7 cellular contexts compared by ENCODE assay signal in the genomic region with DNA sequence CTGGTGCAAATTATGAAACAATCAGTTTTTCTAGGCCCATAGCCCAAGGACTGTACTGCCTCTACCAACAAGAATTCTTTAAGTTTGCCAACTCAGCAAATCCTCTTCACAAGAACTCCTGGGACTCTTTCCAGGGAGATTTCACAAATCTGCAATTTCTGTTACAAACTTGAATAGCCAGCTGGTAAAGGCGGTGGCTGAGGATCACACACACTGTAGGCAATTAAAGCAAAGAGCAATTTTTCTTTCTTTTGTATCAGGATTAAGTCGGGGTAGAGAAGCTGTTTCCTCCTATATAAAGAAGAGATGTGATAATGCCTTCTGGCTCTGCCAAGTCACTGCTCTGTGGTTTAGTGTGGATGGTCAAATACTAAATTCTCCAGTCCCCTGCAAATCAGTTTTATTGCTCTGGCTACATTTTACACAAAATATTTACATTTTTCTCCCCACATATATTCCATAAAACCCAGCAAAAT. TPM values are rescaled to one million over a fixed set of nuclear protein-coding genes. Genes with fewer than 3 reads are reported as not detected.
DNase-seq lines count a peak whose midpoint lies in the region; ATAC-seq and TF ChIP-seq lines count a peak whose summit lies in the region.

No MANE protein-coding gene starts in this region.

- H3K27ac Mint-ChIP-seq in endothelial cell (ENCODE audit: unreplicated experiment) (peak overlapping the region; percentile 88), nephron (peak overlapping the region; percentile 83 to 87 (median 86))

- H3K27me3 Mint-ChIP-seq in endothelial cell (ENCODE audit: unreplicated experiment): peaks cover 6% of the 10 kb centered on the region
- no peaks in the 10 kb centered on the region for H3K27me3 Mint-ChIP-seq in nephron (ENCODE audit: low read depth)

- peaks cover 24% of the 10 kb centered on the region for H3K4me1 Mint-ChIP-seq in endothelial cell (ENCODE audit: unreplicated experiment)
- peaks cover 26% of the 10 kb centered on the region for H3K4me1 Mint-ChIP-seq in nephron

- H3K4me3 Mint-ChIP-seq in endothelial cell (ENCODE audit: unreplicated experiment) (peak overlapping the region; percentile 96), nephron (peak overlapping the region; percentile 95 to 99 (median 99))

- ATAC-seq in HG03432 (IDR thresholded peaks at IDR 0.05; ENCODE audit: unreplicated experiment): no peak

- H3K9me3 Mint-ChIP-seq in endothelial cell (ENCODE audit: unreplicated experiment) (no peaks in the 10 kb centered on the region), nephron (peaks cover 9% of the 10 kb centered on the region)

- DNase-seq in H4 (ENCODE audit: low spot score) (peak; percentile 67), RPMI7951 (ENCODE audit: low read depth) (peak; percentile 79), endothelial cell (ENCODE audit: low spot score) (no peak), HPDE6-E6E7 (ENCODE audit: extremely low spot score) (no peak)
- DNase-seq in stimulated activated CD4-positive, alpha-beta T cell treated with anti-CD3 and anti-CD28 coated beads, Interleukin-4, amount 100 ng/mL, for 24 hours: no peak

- H3K36me3 Mint-ChIP-seq in endothelial cell (ENCODE audit: low read depth, unreplicated experiment) (peaks cover 7% of the 10 kb centered on the region), nephron (ENCODE audit: low read depth) (peaks cover 42% of the 10 kb centered on the region)

- TF ChIP-seq CTCF in endothelial cell (IDR thresholded peaks at IDR 0.05; ENCODE audit: unreplicated experiment): no peak
- TF ChIP-seq CTCF in nephron (IDR thresholded peaks at IDR 0.05; ENCODE audit: unreplicated experiment in 3 of 3): no peak

RNA-seq across cellular contexts. Expression of gene ALDH9A1, which starts 1.7 kb away (rescaled TPM):
- 26.8 and 34.8 TPM in 2 replicates for total RNA-seq in H4 (2014; rRNA removed; shearing (Covaris generic))
- 126 and 144 TPM in 2 replicates for total RNA-seq in RPMI7951 (2014; rRNA removed; shearing (Covaris generic))
- total RNA-seq in endothelial cell (ENCODE audit: unreplicated experiment): 123 TPM

Comparison
In these comparisons a context has a peak if more than half of its experiments do, and no peak if none do; other contexts are left out.
1. DNase-seq: peak in H4 (single experiment) and RPMI7951 (single experiment); none in endothelial cell (single experiment), stimulated activated CD4-positive, alpha-beta T cell treated with anti-CD3 and anti-CD28 coated beads, Interleukin-4, amount 100 ng/mL, for 24 hours (single experiment) and HPDE6-E6E7 (single experiment).